10 cellular contexts compared by ENCODE assay signal in genomic region chr5:124806026-124806856, GRCh38. TPM values are rescaled to one million over a fixed set of nuclear protein-coding genes. Genes with fewer than 3 reads are reported as not detected.
DNase-seq lines count a peak whose midpoint lies in the region; ATAC-seq and TF ChIP-seq lines count a peak whose summit lies in the region.
"Had no signal": no experiment of that assay in that cellular context is flagged by ENCODE, and none has a peak within 500 bp of the region (broad histone marks: within the 10 kb centered on the region; RNA-seq: fewer than 3 reads in every experiment).

No MANE protein-coding gene starts in this region.

- CTCF ChIA-PET in Panc1 (lab: Charles Lee): no interaction called here

- H3K79me1 ChIP-seq in neuronal stem cell (ENCODE audit: low read depth, low read length): no peaks in the 10 kb centered on the region

- intact Hi-C loops in Panc1 (cut with micrococcal nuclease; ENCODE audit: unreplicated experiment): no loop called here

- no peak overlapping the region for H2BK12ac ChIP-seq in neuronal stem cell (ENCODE audit: low read length)

- H3K27ac Mint-ChIP-seq in stimulated activated naive CD8-positive, alpha-beta T cell treated with anti-CD3 and anti-CD28 coated beads, Interleukin-15, amount 100 ng/mL, for 72 hours: no peak overlapping the region
- no peak overlapping the region for H3K27ac Mint-ChIP-seq in endothelial cell (ENCODE audit: unreplicated experiment)

- DNase-seq in Panc1 (ENCODE audit: low read depth, low spot score) (no peak), foreskin fibroblast (peak; percentile 66 to 84), neuronal stem cell (ENCODE audit: low spot score) (peak; percentile 58), endothelial cell (ENCODE audit: low spot score) (no peak)
- DNase-seq in stimulated activated naive CD8-positive, alpha-beta T cell treated with anti-CD3 and anti-CD28 coated beads, Interleukin-15, amount 100 ng/mL, for 72 hours: no peak

- H3K27me3 Mint-ChIP-seq in stimulated activated naive CD8-positive, alpha-beta T cell treated with anti-CD3 and anti-CD28 coated beads, Interleukin-15, amount 100 ng/mL, for 72 hours: no peaks in the 10 kb centered on the region
- no peaks in the 10 kb centered on the region for H3K27me3 Mint-ChIP-seq in endothelial cell (ENCODE audit: unreplicated experiment)
- H3K27me3 Mint-ChIP-seq: central memory CD8-positive, alpha-beta T cell had no signal

- peak overlapping the region; percentile 15; the same call in 1 of the 2 replicates for H3K27ac ChIP-seq in HUES64 (ENCODE audit: low read depth, low read length)
- peak overlapping the region; percentile 73 for H3K27ac ChIP-seq in Panc1 (ENCODE audit: low read length)
- H3K27ac ChIP-seq in neuronal stem cell (replicated peaks; ENCODE audit: low read length): peak overlapping the region; percentile 49

- H3K36me3 Mint-ChIP-seq in endothelial cell (ENCODE audit: low read depth, unreplicated experiment): no peaks in the 10 kb centered on the region

- H3K4ac ChIP-seq in neuronal stem cell (ENCODE audit: low read length): no peak overlapping the region

- peak overlapping the region; percentile 20 for H3K4me2 ChIP-seq in neuronal stem cell (ENCODE audit: insufficient read depth, low read length, poor library complexity, severe bottlenecking)

- no peak overlapping the region for H3K23ac ChIP-seq in neuronal stem cell (ENCODE audit: low read depth, low read length, poor library complexity)

- H2BK120ac ChIP-seq in neuronal stem cell (ENCODE audit: low read depth, low read length): no peak overlapping the region

- BruUV-seq in Panc1 (replicated peaks; lab: Mats Ljungman, UMichigan): no TSS peak

- H4K8ac ChIP-seq in neuronal stem cell (ENCODE audit: low read depth, low read length): no peak overlapping the region

- no peaks in the 10 kb centered on the region for H3K9me3 ChIP-seq in HUES64 (ENCODE audit: insufficient read depth, low read depth, low read length)
- no peaks in the 10 kb centered on the region for H3K9me3 ChIP-seq in Panc1 (ENCODE audit: control insufficient read depth, insufficient read depth, low read depth, low read length)
- H3K9me3 ChIP-seq in neuronal stem cell (replicated peaks in 1 of 2; ENCODE audit: control insufficient read depth in 2 of 2, insufficient read depth in 1 of 2, low read depth in 1 of 2, low read length in 2 of 2): peaks cover 0 to 9% of the 10 kb centered on the region in 2 donors

- no peak overlapping the region for H2BK15ac ChIP-seq in neuronal stem cell (ENCODE audit: low read length)

- H3K4me3 ChIP-seq in HUES64 (ENCODE audit: low read length): no peak overlapping the region
- H3K4me3 ChIP-seq in Panc1 (ENCODE audit: low read depth in 2 of 2, low read length in 2 of 2): no peak overlapping the region
- H3K4me3 ChIP-seq in foreskin fibroblast (ENCODE audit: low read depth in 1 of 2, low read length in 2 of 2): no peak overlapping the region
- H3K4me3 ChIP-seq in neuronal stem cell (ENCODE audit: low read length in 2 of 2): no peak overlapping the region

- peak overlapping the region; percentile 29 for H3K18ac ChIP-seq in neuronal stem cell (ENCODE audit: low read length)

- H2AFZ ChIP-seq in neuronal stem cell (ENCODE audit: low read length): no peak overlapping the region

- 46% methylated on average over 10 of the region's 11 CpGs for WGBS in HUES64
- WGBS in neuronal stem cell (ENCODE audit: extremely low coverage in 2 of 2, insufficient read length in 2 of 2, insufficient replicate concordance in 1 of 2), 2 donors: no CpG with 5 or more reads among the region's 11 CpGs

- TF ChIP-seq CTCF in Panc1 (IDR thresholded peaks at IDR 0.05) (no peak), foreskin fibroblast (IDR thresholded peaks at IDR 0.05; ENCODE audit: low read depth, low read length) (no peak), endothelial cell (IDR thresholded peaks at IDR 0.05; ENCODE audit: unreplicated experiment) (no peak)

- H3K4me3 Mint-ChIP-seq in stimulated activated naive CD8-positive, alpha-beta T cell treated with anti-CD3 and anti-CD28 coated beads, Interleukin-15, amount 100 ng/mL, for 72 hours: no peak overlapping the region
- H3K4me3 Mint-ChIP-seq in endothelial cell (ENCODE audit: unreplicated experiment): no peak overlapping the region
- H3K4me3 Mint-ChIP-seq: central memory CD8-positive, alpha-beta T cell had no signal

- in situ Hi-C loops in Panc1 (cut with HindIII; ENCODE audit: low pct_unique_long_range_greater_than_20kb, low sequenced_read_pairs): no loop called here

- H3K36me3 ChIP-seq in HUES64 (ENCODE audit: insufficient read depth, low read length) (no peaks in the 10 kb centered on the region), Panc1 (ENCODE audit: control insufficient read depth, insufficient read depth, low read length) (no peaks in the 10 kb centered on the region), neuronal stem cell (replicated peaks in 1 of 2; ENCODE audit: control insufficient read depth in 2 of 2, insufficient read depth in 2 of 2, low read length in 2 of 2) (no peaks in the 10 kb centered on the region)

- no peak overlapping the region for H2AK5ac ChIP-seq in neuronal stem cell (ENCODE audit: low read depth, low read length)

- H3K27me3 ChIP-seq in HUES64 (ENCODE audit: insufficient read depth, low read length): no peaks in the 10 kb centered on the region
- H3K27me3 ChIP-seq in Panc1 (ENCODE audit: control insufficient read depth, insufficient read depth, low read length): no peaks in the 10 kb centered on the region
- no peaks in the 10 kb centered on the region for H3K27me3 ChIP-seq in neuronal stem cell (ENCODE audit: control insufficient read depth in 3 of 3, insufficient read depth in 3 of 3, low read depth in 1 of 3, low read length in 3 of 3)

- H3K4me1 ChIP-seq in HUES64 (ENCODE audit: insufficient read depth, low read length) (peaks cover 19% of the 10 kb centered on the region), Panc1 (ENCODE audit: control insufficient read depth, insufficient read depth, low read length) (peaks cover 11% of the 10 kb centered on the region), neuronal stem cell (ENCODE audit: control insufficient read depth in 2 of 2, insufficient read depth in 1 of 2, low read depth in 1 of 2, low read length in 2 of 2) (peaks cover 14 to 27% of the 10 kb centered on the region in 2 donors)

- no peak overlapping the region for H4K91ac ChIP-seq in neuronal stem cell (ENCODE audit: low read depth, low read length, poor library complexity)

- POLR2A ChIA-PET in Panc1 (lab: Charles Lee): no interaction called here

- H3K9ac ChIP-seq in HUES64 (ENCODE audit: low read depth, low read length): no peak overlapping the region
- no peak overlapping the region for H3K9ac ChIP-seq in neuronal stem cell (ENCODE audit: low read depth, low read length, poor library complexity)

- no peaks in the 10 kb centered on the region for H3K9me3 Mint-ChIP-seq in stimulated activated naive CD8-positive, alpha-beta T cell treated with anti-CD3 and anti-CD28 coated beads, Interleukin-15, amount 100 ng/mL, for 72 hours
- no peaks in the 10 kb centered on the region for H3K9me3 Mint-ChIP-seq in endothelial cell (ENCODE audit: unreplicated experiment)
- H3K9me3 Mint-ChIP-seq: central memory CD8-positive, alpha-beta T cell had no signal

- no peak overlapping the region for H3K14ac ChIP-seq in neuronal stem cell (ENCODE audit: low read length)

- no peaks in the 10 kb centered on the region for H3K4me1 Mint-ChIP-seq in stimulated activated naive CD8-positive, alpha-beta T cell treated with anti-CD3 and anti-CD28 coated beads, Interleukin-15, amount 100 ng/mL, for 72 hours
- peaks cover 31% of the 10 kb centered on the region for H3K4me1 Mint-ChIP-seq in endothelial cell (ENCODE audit: unreplicated experiment)
- H3K4me1 Mint-ChIP-seq: central memory CD8-positive, alpha-beta T cell had no signal

- ATAC-seq in Panc1 (peak; percentile 86), GM21717 (IDR thresholded peaks at IDR 0.05; ENCODE audit: unreplicated experiment) (no peak), GM21423 (IDR thresholded peaks at IDR 0.05; ENCODE audit: unreplicated experiment) (no peak)
- ATAC-seq in stimulated activated naive CD8-positive, alpha-beta T cell treated with anti-CD3 and anti-CD28 coated beads, Interleukin-15, amount 100 ng/mL, for 72 hours: no peak
- ATAC-seq: HCT116 had no signal

- no peak overlapping the region for H2BK5ac ChIP-seq in neuronal stem cell (ENCODE audit: low read length)

RNA-seq across cellular contexts. Expression of gene ZNF608, which starts 59.8 kb away (rescaled TPM):
- polyA plus RNA-seq in HUES64 (2013, experiment 1 of 2): 30.8 TPM
- 38.7 TPM for polyA plus RNA-seq in HUES64 (2013, experiment 2 of 2)
- total RNA-seq in Panc1 (2021; ENCODE audit: unreplicated experiment) (37.5 TPM), endothelial cell (ENCODE audit: unreplicated experiment) (88.0 TPM)
- 22.8 TPM for polyA plus RNA-seq in Panc1 (2012; ENCODE audit: insufficient read length)
- 76.9 TPM for polyA plus RNA-seq in neuronal stem cell (2013, experiment 1 of 2)
- 78.0 TPM for polyA plus RNA-seq in neuronal stem cell (2013, experiment 2 of 2)

Comparison
In these comparisons a context has a peak if more than half of its experiments do, and no peak if none do; other contexts are left out.
1. H3K27ac ChIP-seq: peak in every context shown above with its lines; median percentile 73 in Panc1; 49 in neuronal stem cell; 15 in HUES64.
2. DNase-seq: peak in foreskin fibroblast (2 of 2) and neuronal stem cell (single experiment); none in Panc1 (single experiment), stimulated activated naive CD8-positive, alpha-beta T cell treated with anti-CD3 and anti-CD28 coated beads, Interleukin-15, amount 100 ng/mL, for 72 hours (0 of 2) and endothelial cell (single experiment).